Comparison of ENCODE assay signal across 10 cellular contexts in the genomic region with DNA sequence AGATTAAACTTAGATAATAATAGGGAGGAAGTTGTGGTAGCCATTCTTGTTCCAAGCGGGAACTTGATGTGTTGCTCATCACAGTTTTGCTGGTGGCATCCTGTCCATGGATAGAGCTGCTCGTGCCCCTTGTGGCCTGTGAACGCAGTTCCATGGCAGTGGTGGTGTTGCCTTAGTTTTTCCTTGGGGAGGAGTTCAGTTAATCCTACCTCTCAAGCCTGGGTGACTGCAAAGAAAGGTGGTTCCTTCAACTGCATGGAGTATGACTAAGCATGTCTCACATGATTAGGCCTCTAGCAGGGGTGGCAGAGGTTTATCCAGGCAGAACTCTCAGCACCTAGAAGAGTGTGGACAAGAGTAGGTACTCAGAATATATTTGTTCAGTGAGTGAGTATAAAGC.
DNase-seq lines count a peak whose midpoint lies in the region; ATAC-seq, FAIRE-seq and TF ChIP-seq lines count a peak whose summit lies in the region.
"Had no signal": no experiment of that assay in that cellular context is flagged by ENCODE, and none has a peak within 500 bp of the region (broad histone marks: within the 10 kb centered on the region; RNA-seq: fewer than 3 reads in every experiment).

No MANE protein-coding gene starts in this region.

- H3K4me3 ChIP-seq in smooth muscle cell: no peak overlapping the region

- H4K20me1 ChIP-seq in smooth muscle cell (ENCODE audit: low read depth): peaks cover 11% of the 10 kb centered on the region

- no peaks in the 10 kb centered on the region for H3K9me3 ChIP-seq in smooth muscle cell (replicated peaks; ENCODE audit: low read depth)

- peak; percentile 65 for DNase-seq in RKO (ENCODE audit: low spot score)
- no peak for DNase-seq in smooth muscle cell (lab: John Stamatoyannopoulos, UW; ENCODE audit: unreplicated experiment)
- no peak for DNase-seq in frontal cortex (ENCODE audit: low spot score in 2 of 2)
- DNase-seq: DMS153; stimulated activated CD4-positive, alpha-beta T cell treated with anti-CD3 and anti-CD28 coated beads, Interleukin-4, amount 100 ng/mL, for 1 hour had no signal

- no peak overlapping the region for H3K4me2 ChIP-seq in smooth muscle cell

- no peak for TF ChIP-seq CTCF in smooth muscle cell (IDR thresholded peaks at IDR 0.05; ENCODE audit: borderline replicate concordance, insufficient read depth, poor library complexity, severe bottlenecking)

- H3K9ac ChIP-seq in smooth muscle cell (ENCODE audit: low read depth): no peak overlapping the region
- H3K9ac ChIP-seq: parathyroid adenoma had no signal

- no peaks in the 10 kb centered on the region for H3F3A ChIP-seq in smooth muscle cell (ENCODE audit: low read depth)

- WGBS in smooth muscle cell (ENCODE audit: low lambda C conversion rate): 72% methylated on average over 3 of the region's 3 CpGs

- peak overlapping the region; percentile 1 for H3K27ac ChIP-seq in smooth muscle cell (ENCODE audit: low read depth)
- H3K27ac ChIP-seq: parathyroid adenoma had no signal

- no peaks in the 10 kb centered on the region for H3K79me2 ChIP-seq in smooth muscle cell (ENCODE audit: low read depth)

- no peak for FAIRE-seq in frontal cortex (lab: Jason Lieb, UNC)

- no peaks in the 10 kb centered on the region for H3K27me3 ChIP-seq in smooth muscle cell (ENCODE audit: low read depth)

- peak; percentile 70 for ATAC-seq in GM18868 (IDR thresholded peaks at IDR 0.05; ENCODE audit: unreplicated experiment)
- peak; percentile 99 for ATAC-seq in esophagus mucosa
- no peak for ATAC-seq in GM18502 (IDR thresholded peaks at IDR 0.05; ENCODE audit: poor library complexity, unreplicated experiment)
- ATAC-seq in GM21423 (IDR thresholded peaks at IDR 0.05; ENCODE audit: unreplicated experiment): no peak

- no peak overlapping the region for H2AFZ ChIP-seq in smooth muscle cell (ENCODE audit: low read depth)
- H2AFZ ChIP-seq: parathyroid adenoma had no signal

- H3K4me1 ChIP-seq in smooth muscle cell (ENCODE audit: low read depth): no peaks in the 10 kb centered on the region

- H3K36me3 ChIP-seq in smooth muscle cell (ENCODE audit: low read depth): peaks cover 13% of the 10 kb centered on the region

Comparison
In these comparisons a context has a peak if more than half of its experiments do, and no peak if none do; other contexts are left out.
1. ATAC-seq: peak in GM18868 (single experiment) and esophagus mucosa (single experiment); none in GM18502 (single experiment) and GM21423 (single experiment).